1 cellular context compared by ENCODE assay signal in genomic region chr1:44021156-44021555, GRCh38.
TF ChIP-seq lines count a peak whose summit lies in the region.

No MANE protein-coding gene starts in this region.

TF ChIP-seq in K562, 482 proteins besides CTCF, POLR2A, EP300 and RAD21:
- TF ChIP-seq POLR2G (IDR thresholded peaks at IDR 0.05; ENCODE audit: low read depth, low read length) (0 out of 2 replicates have a peak, but pooled peaks have one; percentile 20), CAMTA2 (CRISPR knock-in tag; conservative IDR thresholded peaks at IDR 0.05) (no peak), RBFOX2 (IDR thresholded peaks at IDR 0.05; ENCODE audit: low read depth, low read length) (0 out of 2 replicates have a peak, but pooled peaks have one; percentile 20), ELK3 (CRISPR knock-in tag; IDR thresholded peaks at IDR 0.05) (no peak)
